Comparison of ENCODE assay signal across 1 cellular context in genomic region chr13:20101467-20102316, GRCh38.
TF ChIP-seq lines count a peak whose summit lies in the region.

No MANE protein-coding gene starts in this region.

TF ChIP-seq in IMR-90, 13 proteins besides CTCF, POLR2A, EP300 and RAD21 (continued from another document):
- no peak for TF ChIP-seq RFX5 (IDR thresholded peaks at IDR 0.05; ENCODE audit: low read depth, low read length)
TF ChIP-seq in IMR-90: peak in this region for 0.
